ENCODE assay signal across 1 cellular context in the genomic region with DNA sequence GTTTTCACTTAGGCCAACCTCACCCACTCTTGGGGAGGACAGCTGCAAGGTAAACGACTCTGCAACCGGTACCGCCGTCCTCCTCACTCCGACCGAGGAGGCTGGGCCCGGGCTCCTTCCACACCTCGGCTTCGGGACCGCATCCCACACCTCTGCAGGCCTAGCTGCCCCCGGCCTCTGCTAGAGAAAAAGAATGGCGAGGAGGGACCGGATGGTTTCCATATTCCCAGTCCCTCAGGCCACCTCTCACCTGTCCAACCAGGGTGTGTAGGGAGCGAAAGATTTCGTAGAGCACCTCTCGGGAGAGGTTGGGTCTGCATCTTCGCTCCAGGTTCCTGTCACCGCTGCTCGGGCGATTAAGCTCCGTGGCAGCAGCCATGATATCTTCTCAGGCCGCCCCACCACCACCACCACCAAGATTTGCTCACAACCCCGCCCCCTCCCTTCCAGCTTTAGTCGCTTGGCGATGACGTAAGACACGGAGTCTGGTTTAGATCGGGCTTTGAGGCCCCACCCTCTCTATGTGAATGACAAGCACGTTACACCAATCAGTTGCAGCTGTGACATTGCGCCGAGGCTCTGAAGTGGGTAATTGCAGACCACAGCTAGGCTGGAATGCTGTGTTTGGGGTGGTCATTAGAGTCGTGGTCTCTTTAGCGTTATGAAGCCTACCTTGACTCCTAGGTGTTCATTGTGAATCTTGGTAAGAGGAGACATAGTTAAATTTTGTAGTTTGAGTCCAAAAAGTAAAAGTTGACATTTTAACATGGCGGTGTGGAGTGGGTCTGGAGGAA.
TF ChIP-seq lines count a peak whose summit lies in the region.

A gene with protein sequence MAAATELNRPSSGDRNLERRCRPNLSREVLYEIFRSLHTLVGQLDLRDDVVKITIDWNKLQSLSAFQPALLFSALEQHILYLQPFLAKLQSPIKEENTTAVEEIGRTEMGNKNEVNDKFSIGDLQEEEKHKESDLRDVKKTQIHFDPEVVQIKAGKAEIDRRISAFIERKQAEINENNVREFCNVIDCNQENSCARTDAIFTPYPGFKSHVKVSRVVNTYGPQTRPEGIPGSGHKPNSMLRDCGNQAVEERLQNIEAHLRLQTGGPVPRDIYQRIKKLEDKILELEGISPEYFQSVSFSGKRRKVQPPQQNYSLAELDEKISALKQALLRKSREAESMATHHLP (minus strand): TSS at position 428 of the 794 bp plus-strand sequence. CDS start 49 bp downstream, at position 379.

TF ChIP-seq in HepG2, 621 proteins besides CTCF, POLR2A, EP300 and RAD21 (continued from another document and continues in another):
- TF ChIP-seq ATF6 (CRISPR knock-in tag; conservative IDR thresholded peaks at IDR 0.05) (peak; percentile 85; the same call in 1 of the 2 replicates), DMAP1 (CRISPR knock-in tag; IDR thresholded peaks at IDR 0.05) (peak; percentile 94), GLI4 (CRISPR knock-in tag; IDR thresholded peaks at IDR 0.05; ENCODE audit: borderline replicate concordance) (no peak; the same call in 1 of the 2 replicates), NR0B2 (CRISPR knock-in tag; IDR thresholded peaks at IDR 0.05) (no peak), PRMT3 (CRISPR knock-in tag; IDR thresholded peaks at IDR 0.05; ENCODE audit: borderline replicate concordance, low read depth) (0 out of 2 replicates have a peak, but pooled peaks have one; percentile 4), CREBL2 (CRISPR knock-in tag; IDR thresholded peaks at IDR 0.05; ENCODE audit: borderline replicate concordance) (no peak), SMAD3 (CRISPR knock-in tag; IDR thresholded peaks at IDR 0.05) (no peak; the same call in 1 of the 2 replicates), XRCC5 (optimal IDR thresholded peaks at IDR 0.05; ENCODE audit: low read length) (no peak), ZSCAN25 (CRISPR knock-in tag; IDR thresholded peaks at IDR 0.05) (peak; percentile 95), ZNF264 (CRISPR knock-in tag; IDR thresholded peaks at IDR 0.05) (0 out of 2 replicates have a peak, but pooled peaks have one; percentile 18), ZNF761 (CRISPR knock-in tag; conservative IDR thresholded peaks at IDR 0.05) (peak; percentile 27; the same call in 1 of the 2 replicates), PHB2 (IDR thresholded peaks at IDR 0.05; ENCODE audit: partially characterized antibody) (no peak), BCL6 (CRISPR knock-in tag; IDR thresholded peaks at IDR 0.05) (peak; percentile 43), FOXP1 (IDR thresholded peaks at IDR 0.05) (no peak), FOXP1 (CRISPR knock-in tag; IDR thresholded peaks at IDR 0.05) (peak; percentile 43; the same call in 1 of the 2 replicates), KMT2A (CRISPR knock-in tag; IDR thresholded peaks at IDR 0.05) (peak; percentile 99), KLF12 (CRISPR knock-in tag; IDR thresholded peaks at IDR 0.05; ENCODE audit: borderline replicate concordance) (peak; percentile 70), ZNF543 (CRISPR knock-in tag; IDR thresholded peaks at IDR 0.05) (peak; percentile 89), TRIM24 (CRISPR knock-in tag; IDR thresholded peaks at IDR 0.05) (no peak)
- TF ChIP-seq, protein P1, sequence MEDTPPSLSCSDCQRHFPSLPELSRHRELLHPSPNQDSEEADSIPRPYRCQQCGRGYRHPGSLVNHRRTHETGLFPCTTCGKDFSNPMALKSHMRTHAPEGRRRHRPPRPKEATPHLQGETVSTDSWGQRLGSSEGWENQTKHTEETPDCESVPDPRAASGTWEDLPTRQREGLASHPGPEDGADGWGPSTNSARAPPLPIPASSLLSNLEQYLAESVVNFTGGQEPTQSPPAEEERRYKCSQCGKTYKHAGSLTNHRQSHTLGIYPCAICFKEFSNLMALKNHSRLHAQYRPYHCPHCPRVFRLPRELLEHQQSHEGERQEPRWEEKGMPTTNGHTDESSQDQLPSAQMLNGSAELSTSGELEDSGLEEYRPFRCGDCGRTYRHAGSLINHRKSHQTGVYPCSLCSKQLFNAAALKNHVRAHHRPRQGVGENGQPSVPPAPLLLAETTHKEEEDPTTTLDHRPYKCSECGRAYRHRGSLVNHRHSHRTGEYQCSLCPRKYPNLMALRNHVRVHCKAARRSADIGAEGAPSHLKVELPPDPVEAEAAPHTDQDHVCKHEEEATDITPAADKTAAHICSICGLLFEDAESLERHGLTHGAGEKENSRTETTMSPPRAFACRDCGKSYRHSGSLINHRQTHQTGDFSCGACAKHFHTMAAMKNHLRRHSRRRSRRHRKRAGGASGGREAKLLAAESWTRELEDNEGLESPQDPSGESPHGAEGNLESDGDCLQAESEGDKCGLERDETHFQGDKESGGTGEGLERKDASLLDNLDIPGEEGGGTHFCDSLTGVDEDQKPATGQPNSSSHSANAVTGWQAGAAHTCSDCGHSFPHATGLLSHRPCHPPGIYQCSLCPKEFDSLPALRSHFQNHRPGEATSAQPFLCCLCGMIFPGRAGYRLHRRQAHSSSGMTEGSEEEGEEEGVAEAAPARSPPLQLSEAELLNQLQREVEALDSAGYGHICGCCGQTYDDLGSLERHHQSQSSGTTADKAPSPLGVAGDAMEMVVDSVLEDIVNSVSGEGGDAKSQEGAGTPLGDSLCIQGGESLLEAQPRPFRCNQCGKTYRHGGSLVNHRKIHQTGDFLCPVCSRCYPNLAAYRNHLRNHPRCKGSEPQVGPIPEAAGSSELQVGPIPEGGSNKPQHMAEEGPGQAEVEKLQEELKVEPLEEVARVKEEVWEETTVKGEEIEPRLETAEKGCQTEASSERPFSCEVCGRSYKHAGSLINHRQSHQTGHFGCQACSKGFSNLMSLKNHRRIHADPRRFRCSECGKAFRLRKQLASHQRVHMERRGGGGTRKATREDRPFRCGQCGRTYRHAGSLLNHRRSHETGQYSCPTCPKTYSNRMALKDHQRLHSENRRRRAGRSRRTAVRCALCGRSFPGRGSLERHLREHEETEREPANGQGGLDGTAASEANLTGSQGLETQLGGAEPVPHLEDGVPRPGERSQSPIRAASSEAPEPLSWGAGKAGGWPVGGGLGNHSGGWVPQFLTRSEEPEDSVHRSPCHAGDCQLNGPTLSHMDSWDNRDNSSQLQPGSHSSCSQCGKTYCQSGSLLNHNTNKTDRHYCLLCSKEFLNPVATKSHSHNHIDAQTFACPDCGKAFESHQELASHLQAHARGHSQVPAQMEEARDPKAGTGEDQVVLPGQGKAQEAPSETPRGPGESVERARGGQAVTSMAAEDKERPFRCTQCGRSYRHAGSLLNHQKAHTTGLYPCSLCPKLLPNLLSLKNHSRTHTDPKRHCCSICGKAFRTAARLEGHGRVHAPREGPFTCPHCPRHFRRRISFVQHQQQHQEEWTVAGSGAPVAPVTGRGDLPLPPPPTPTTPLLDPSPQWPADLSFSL (CRISPR knock-in tag; IDR thresholded peaks at IDR 0.05), result no peak
- TF ChIP-seq, protein P2, sequence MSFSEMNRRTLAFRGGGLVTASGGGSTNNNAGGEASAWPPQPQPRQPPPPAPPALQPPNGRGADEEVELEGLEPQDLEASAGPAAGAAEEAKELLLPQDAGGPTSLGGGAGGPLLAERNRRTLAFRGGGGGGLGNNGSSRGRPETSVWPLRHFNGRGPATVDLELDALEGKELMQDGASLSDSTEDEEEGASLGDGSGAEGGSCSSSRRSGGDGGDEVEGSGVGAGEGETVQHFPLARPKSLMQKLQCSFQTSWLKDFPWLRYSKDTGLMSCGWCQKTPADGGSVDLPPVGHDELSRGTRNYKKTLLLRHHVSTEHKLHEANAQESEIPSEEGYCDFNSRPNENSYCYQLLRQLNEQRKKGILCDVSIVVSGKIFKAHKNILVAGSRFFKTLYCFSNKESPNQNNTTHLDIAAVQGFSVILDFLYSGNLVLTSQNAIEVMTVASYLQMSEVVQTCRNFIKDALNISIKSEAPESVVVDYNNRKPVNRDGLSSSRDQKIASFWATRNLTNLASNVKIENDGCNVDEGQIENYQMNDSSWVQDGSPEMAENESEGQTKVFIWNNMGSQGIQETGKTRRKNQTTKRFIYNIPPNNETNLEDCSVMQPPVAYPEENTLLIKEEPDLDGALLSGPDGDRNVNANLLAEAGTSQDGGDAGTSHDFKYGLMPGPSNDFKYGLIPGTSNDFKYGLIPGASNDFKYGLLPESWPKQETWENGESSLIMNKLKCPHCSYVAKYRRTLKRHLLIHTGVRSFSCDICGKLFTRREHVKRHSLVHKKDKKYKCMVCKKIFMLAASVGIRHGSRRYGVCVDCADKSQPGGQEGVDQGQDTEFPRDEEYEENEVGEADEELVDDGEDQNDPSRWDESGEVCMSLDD (CRISPR knock-in tag; IDR thresholded peaks at IDR 0.05; ENCODE audit: borderline replicate concordance), result no peak
- TF ChIP-seq, protein P3, sequence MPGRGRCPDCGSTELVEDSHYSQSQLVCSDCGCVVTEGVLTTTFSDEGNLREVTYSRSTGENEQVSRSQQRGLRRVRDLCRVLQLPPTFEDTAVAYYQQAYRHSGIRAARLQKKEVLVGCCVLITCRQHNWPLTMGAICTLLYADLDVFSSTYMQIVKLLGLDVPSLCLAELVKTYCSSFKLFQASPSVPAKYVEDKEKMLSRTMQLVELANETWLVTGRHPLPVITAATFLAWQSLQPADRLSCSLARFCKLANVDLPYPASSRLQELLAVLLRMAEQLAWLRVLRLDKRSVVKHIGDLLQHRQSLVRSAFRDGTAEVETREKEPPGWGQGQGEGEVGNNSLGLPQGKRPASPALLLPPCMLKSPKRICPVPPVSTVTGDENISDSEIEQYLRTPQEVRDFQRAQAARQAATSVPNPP (CRISPR knock-in tag; IDR thresholded peaks at IDR 0.05), result peak; percentile 62; the same call in 1 of the 2 replicates
- TF ChIP-seq, protein P4, sequence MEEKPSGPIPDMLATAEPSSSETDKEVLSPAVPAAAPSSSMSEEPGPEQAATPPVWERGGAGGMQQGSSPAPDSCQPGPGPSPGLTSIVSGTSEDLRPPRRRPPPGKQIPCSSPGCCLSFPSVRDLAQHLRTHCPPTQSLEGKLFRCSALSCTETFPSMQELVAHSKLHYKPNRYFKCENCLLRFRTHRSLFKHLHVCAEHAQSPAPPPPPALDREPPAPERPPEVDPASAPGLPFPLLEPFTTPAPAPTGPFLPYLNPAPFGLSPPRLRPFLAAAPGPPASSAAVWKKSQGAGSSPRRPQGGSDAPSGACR (CRISPR knock-in tag; IDR thresholded peaks at IDR 0.05), result peak; percentile 82
- TF ChIP-seq, protein P5, sequence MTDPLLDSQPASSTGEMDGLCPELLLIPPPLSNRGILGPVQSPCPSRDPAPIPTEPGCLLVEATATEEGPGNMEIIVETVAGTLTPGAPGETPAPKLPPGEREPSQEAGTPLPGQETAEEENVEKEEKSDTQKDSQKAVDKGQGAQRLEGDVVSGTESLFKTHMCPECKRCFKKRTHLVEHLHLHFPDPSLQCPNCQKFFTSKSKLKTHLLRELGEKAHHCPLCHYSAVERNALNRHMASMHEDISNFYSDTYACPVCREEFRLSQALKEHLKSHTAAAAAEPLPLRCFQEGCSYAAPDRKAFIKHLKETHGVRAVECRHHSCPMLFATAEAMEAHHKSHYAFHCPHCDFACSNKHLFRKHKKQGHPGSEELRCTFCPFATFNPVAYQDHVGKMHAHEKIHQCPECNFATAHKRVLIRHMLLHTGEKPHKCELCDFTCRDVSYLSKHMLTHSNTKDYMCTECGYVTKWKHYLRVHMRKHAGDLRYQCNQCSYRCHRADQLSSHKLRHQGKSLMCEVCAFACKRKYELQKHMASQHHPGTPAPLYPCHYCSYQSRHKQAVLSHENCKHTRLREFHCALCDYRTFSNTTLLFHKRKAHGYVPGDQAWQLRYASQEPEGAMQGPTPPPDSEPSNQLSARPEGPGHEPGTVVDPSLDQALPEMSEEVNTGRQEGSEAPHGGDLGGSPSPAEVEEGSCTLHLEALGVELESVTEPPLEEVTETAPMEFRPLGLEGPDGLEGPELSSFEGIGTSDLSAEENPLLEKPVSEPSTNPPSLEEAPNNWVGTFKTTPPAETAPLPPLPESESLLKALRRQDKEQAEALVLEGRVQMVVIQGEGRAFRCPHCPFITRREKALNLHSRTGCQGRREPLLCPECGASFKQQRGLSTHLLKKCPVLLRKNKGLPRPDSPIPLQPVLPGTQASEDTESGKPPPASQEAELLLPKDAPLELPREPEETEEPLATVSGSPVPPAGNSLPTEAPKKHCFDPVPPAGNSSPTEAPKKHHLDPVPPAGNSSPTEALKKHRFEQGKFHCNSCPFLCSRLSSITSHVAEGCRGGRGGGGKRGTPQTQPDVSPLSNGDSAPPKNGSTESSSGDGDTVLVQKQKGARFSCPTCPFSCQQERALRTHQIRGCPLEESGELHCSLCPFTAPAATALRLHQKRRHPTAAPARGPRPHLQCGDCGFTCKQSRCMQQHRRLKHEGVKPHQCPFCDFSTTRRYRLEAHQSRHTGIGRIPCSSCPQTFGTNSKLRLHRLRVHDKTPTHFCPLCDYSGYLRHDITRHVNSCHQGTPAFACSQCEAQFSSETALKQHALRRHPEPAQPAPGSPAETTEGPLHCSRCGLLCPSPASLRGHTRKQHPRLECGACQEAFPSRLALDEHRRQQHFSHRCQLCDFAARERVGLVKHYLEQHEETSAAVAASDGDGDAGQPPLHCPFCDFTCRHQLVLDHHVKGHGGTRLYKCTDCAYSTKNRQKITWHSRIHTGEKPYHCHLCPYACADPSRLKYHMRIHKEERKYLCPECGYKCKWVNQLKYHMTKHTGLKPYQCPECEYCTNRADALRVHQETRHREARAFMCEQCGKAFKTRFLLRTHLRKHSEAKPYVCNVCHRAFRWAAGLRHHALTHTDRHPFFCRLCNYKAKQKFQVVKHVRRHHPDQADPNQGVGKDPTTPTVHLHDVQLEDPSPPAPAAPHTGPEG (CRISPR knock-in tag; IDR thresholded peaks at IDR 0.05), result peak; percentile 92
- TF ChIP-seq, protein P6, sequence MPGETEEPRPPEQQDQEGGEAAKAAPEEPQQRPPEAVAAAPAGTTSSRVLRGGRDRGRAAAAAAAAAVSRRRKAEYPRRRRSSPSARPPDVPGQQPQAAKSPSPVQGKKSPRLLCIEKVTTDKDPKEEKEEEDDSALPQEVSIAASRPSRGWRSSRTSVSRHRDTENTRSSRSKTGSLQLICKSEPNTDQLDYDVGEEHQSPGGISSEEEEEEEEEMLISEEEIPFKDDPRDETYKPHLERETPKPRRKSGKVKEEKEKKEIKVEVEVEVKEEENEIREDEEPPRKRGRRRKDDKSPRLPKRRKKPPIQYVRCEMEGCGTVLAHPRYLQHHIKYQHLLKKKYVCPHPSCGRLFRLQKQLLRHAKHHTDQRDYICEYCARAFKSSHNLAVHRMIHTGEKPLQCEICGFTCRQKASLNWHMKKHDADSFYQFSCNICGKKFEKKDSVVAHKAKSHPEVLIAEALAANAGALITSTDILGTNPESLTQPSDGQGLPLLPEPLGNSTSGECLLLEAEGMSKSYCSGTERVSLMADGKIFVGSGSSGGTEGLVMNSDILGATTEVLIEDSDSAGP (CRISPR knock-in tag; IDR thresholded peaks at IDR 0.05; ENCODE audit: borderline replicate concordance), result peak; percentile 94
